ENCODE assay signal across 31 cellular contexts in the genomic region with DNA sequence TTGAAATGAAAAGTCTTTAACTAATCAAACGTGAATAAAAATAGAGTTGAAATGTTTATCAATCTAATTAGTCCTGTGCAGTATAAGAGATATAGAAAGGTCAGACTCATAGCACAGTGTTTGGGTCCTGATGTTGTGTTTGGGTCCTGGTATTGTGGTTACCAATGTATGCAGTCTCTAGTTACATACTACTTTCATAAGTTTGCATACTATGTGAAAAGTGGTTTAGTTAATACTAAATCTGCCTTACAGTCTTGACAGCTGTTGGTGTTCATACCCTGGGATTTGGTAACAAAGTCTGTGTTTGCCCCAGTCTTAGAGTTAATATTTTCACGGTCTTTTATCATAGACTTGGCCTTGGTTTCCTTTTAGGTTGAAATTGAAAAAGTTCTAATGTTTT. TPM values are rescaled to one million over a fixed set of nuclear protein-coding genes. Genes with fewer than 3 reads are reported as not detected.
DNase-seq lines count a peak whose midpoint lies in the region; ATAC-seq and TF ChIP-seq lines count a peak whose summit lies in the region.
"Had no signal": no experiment of that assay in that cellular context is flagged by ENCODE, and none has a peak within 500 bp of the region (broad histone marks: within the 10 kb centered on the region; RNA-seq: fewer than 3 reads in every experiment).

No MANE protein-coding gene starts in this region.

- H3K36me3 ChIP-seq in stomach, result peaks cover 0 to 7% (median 0%) of the 10 kb centered on the region in 4 donors
- H3K36me3 ChIP-seq in transverse colon, result no peaks in the 10 kb centered on the region
- H3K36me3 ChIP-seq: adrenal gland had no signal

- intact Hi-C loops in stomach (cut with DNase I; ENCODE audit: low total_unique reads), result no loop called here
- intact Hi-C loops in activated CD4-positive, alpha-beta T cell treated with anti-CD3 and anti-CD28 coated beads, Interleukin-2, amount 10 ng/mL, durations not matched to agents 24 days and 14 days (cut with micrococcal nuclease), result no loop called here
- intact Hi-C loops in transverse colon (cut with DNase I; ENCODE audit: low total_unique reads), result no loop called here

- H3K27ac Mint-ChIP-seq in activated CD4-positive, alpha-beta T cell treated with anti-CD3 and anti-CD28 coated beads, Interleukin-2, amount 10 ng/mL, durations not matched to agents 24 days and 14 days, result no peak overlapping the region
- H3K27ac Mint-ChIP-seq: activated CD4-positive, alpha-beta memory T cell treated with anti-CD3 and anti-CD28 coated beads for 36 hours; nephron; type B pancreatic cell had no signal

- H3K4me1 ChIP-seq in stomach (no peaks in the 10 kb centered on the region), transverse colon (no peaks in the 10 kb centered on the region)
- H3K4me1 ChIP-seq: adrenal gland, body of pancreas, Caco-2, HAP-1 had no signal

- TF ChIP-seq CTCF in stomach (IDR thresholded peaks at IDR 0.05), result no peak
- no peak for TF ChIP-seq CTCF in transverse colon (IDR thresholded peaks at IDR 0.05)

- no peaks in the 10 kb centered on the region for H3K9me3 ChIP-seq in stomach
- H3K9me3 ChIP-seq in transverse colon, result no peaks in the 10 kb centered on the region
- H3K9me3 ChIP-seq: adrenal gland, body of pancreas, Caco-2, HAP-1 had no signal

- H3K4me3 ChIP-seq in stomach (no peak overlapping the region), transverse colon (no peak overlapping the region)
- H3K4me3 ChIP-seq: adrenal gland, body of pancreas, HAP-1 had no signal

- in situ Hi-C loops in transverse colon (cut with MboI; ENCODE audit: low pct_ligation_motif_present in 1 of 4, low pct_unique_long_range_greater_than_20kb in 1 of 4, low sequenced_read_pairs in 3 of 4), result no loop called here

- no peaks in the 10 kb centered on the region for H3K9me3 Mint-ChIP-seq in activated CD4-positive, alpha-beta T cell treated with anti-CD3 and anti-CD28 coated beads, Interleukin-2, amount 10 ng/mL, durations not matched to agents 24 days and 14 days
- H3K9me3 Mint-ChIP-seq: activated CD4-positive, alpha-beta memory T cell treated with anti-CD3 and anti-CD28 coated beads for 36 hours; central memory CD8-positive, alpha-beta T cell; nephron; type B pancreatic cell had no signal

- ATAC-seq in GM18498 (IDR thresholded peaks at IDR 0.05; ENCODE audit: unreplicated experiment) (peak; percentile 45), GM19397 (IDR thresholded peaks at IDR 0.05; ENCODE audit: unreplicated experiment) (peak; percentile 62), HG02798 (IDR thresholded peaks at IDR 0.05; ENCODE audit: poor library complexity, unreplicated experiment) (peak; percentile 57), HG03139 (IDR thresholded peaks at IDR 0.05; ENCODE audit: unreplicated experiment) (peak; percentile 89)
- ATAC-seq: body of pancreas, esophagus mucosa had no signal

- DNase-seq in stomach (no peak), transverse colon (no peak)
- DNase-seq in activated T-cell treated with anti-CD3 and anti-CD28 coated beads, Interleukin-2, amount 50 U/mL, for 48 hours, result no peak
- DNase-seq in activated CD4-positive, alpha-beta T cell treated with anti-CD3 and anti-CD28 coated beads, Interleukin-2, amount 10 ng/mL, durations not matched to agents 24 days and 14 days, result no peak
- DNase-seq: activated CD4-positive, alpha-beta memory T cell treated with anti-CD3 and anti-CD28 coated beads for 36 hours; activated CD4-positive, CD25-positive, alpha-beta regulatory T cell treated with anti-CD3 and anti-CD28 coated beads, Interleukin-2, amount 50 U/mL, for 72 hours; activated naive CD4-positive, alpha-beta T cell treated with Interleukin-2 at 50 U/mL for 16 hours; adrenal gland; body of pancreas; C1 segment of cervical spinal cord; Caco-2; dermis blood vessel endothelial cell; glutamatergic neuron; IMR-90; mammary epithelial cell; NCI-H446 treated with DMSO at 0.1 percent for 48 hours; NCI-H774; SHP77 treated with DMSO at 0.1 percent for 48 hours; stimulated activated CD4-positive, alpha-beta T cell treated with anti-CD3 and anti-CD28 coated beads, Interleukin-15, amount 100 ng/mL, for 24 hours; stimulated activated CD4-positive, alpha-beta T cell treated with anti-CD3 and anti-CD28 coated beads, Interleukin-4, amount 100 ng/mL, for 4 hours; substantia nigra had no signal

- H3K27me3 ChIP-seq in stomach, result no peaks in the 10 kb centered on the region
- no peaks in the 10 kb centered on the region for H3K27me3 ChIP-seq in transverse colon
- H3K27me3 ChIP-seq: adrenal gland, body of pancreas had no signal

- H3K4me1 Mint-ChIP-seq in activated CD4-positive, alpha-beta T cell treated with anti-CD3 and anti-CD28 coated beads, Interleukin-2, amount 10 ng/mL, durations not matched to agents 24 days and 14 days, result no peaks in the 10 kb centered on the region
- H3K4me1 Mint-ChIP-seq: central memory CD8-positive, alpha-beta T cell; nephron had no signal

- H3K27me3 Mint-ChIP-seq in activated CD4-positive, alpha-beta T cell treated with anti-CD3 and anti-CD28 coated beads, Interleukin-2, amount 10 ng/mL, durations not matched to agents 24 days and 14 days, result no peaks in the 10 kb centered on the region
- H3K27me3 Mint-ChIP-seq: activated CD4-positive, alpha-beta memory T cell treated with anti-CD3 and anti-CD28 coated beads for 36 hours; central memory CD8-positive, alpha-beta T cell; type B pancreatic cell had no signal

- TF ChIP-seq POLR2A in stomach (IDR thresholded peaks at IDR 0.05) (no peak), transverse colon (IDR thresholded peaks at IDR 0.05) (no peak)

- H3K36me3 Mint-ChIP-seq in activated CD4-positive, alpha-beta T cell treated with anti-CD3 and anti-CD28 coated beads, Interleukin-2, amount 10 ng/mL, durations not matched to agents 24 days and 14 days (ENCODE audit: low read depth), result peaks cover 44% of the 10 kb centered on the region

- TF ChIP-seq EP300 in stomach (IDR thresholded peaks at IDR 0.05) (no peak), transverse colon (IDR thresholded peaks at IDR 0.05; ENCODE audit: low read depth) (no peak)

- no peak overlapping the region for H3K4me3 Mint-ChIP-seq in activated CD4-positive, alpha-beta T cell treated with anti-CD3 and anti-CD28 coated beads, Interleukin-2, amount 10 ng/mL, durations not matched to agents 24 days and 14 days
- H3K4me3 Mint-ChIP-seq: activated CD4-positive, alpha-beta memory T cell treated with anti-CD3 and anti-CD28 coated beads for 36 hours; central memory CD8-positive, alpha-beta T cell; nephron; type B pancreatic cell had no signal

- WGBS in stomach, 5 donors, result 53 to 77% (median 75%) methylated on average over 2 of the region's 2 CpGs
- 91% methylated on average over 2 of the region's 2 CpGs for WGBS in transverse colon (ENCODE audit: low coverage in 1 of 2), 2 donors

- H3K27ac ChIP-seq in stomach, result no peak overlapping the region
- H3K27ac ChIP-seq in transverse colon, result no peak overlapping the region
- H3K27ac ChIP-seq: 22Rv1, adrenal gland, body of pancreas had no signal

RNA-seq across cellular contexts. Expression of gene KIF15, which starts 41.7 kb away (rescaled TPM):
- total RNA-seq in stomach (1 to 10 TPM in 4 of 5 donors, under 1 TPM in 1; 0.45 to 9.3 (median 2.3) TPM), transverse colon (10 to 100 TPM in 1 of 4 donors, under 1 TPM in 2, not detected in 1; 0.95 to 11.5 (median 0.96) TPM)
- polyA plus RNA-seq in stomach, result 1 to 10 TPM; 1.2 to 3.1 (median 2.7) TPM
- 26.5 and 28.3 TPM in 2 replicates for total RNA-seq in activated CD4-positive, alpha-beta T cell treated with anti-CD3 and anti-CD28 coated beads, Interleukin-2, amount 10 ng/mL, durations not matched to agents 24 days and 14 days

RNA-seq across cellular contexts. Expression of gene KIAA1143, which starts 41.9 kb away (rescaled TPM):
- total RNA-seq in stomach, result 10 to 100 TPM in 3 of 5 donors, 1 to 10 TPM in 2; 7.5 to 31.0 (median 15.6) TPM
- polyA plus RNA-seq in stomach, result 10 to 100 TPM in 2 of 3 donors, 1 to 10 TPM in 1; 7.9 to 13.0 (median 10.1) TPM
- 40.7 and 47.4 TPM in 2 replicates for total RNA-seq in activated CD4-positive, alpha-beta T cell treated with anti-CD3 and anti-CD28 coated beads, Interleukin-2, amount 10 ng/mL, durations not matched to agents 24 days and 14 days
- 10 to 100 TPM in 2 of 4 donors, 1 to 10 TPM in 2; 5.6 to 18.3 (median 13.7) TPM for total RNA-seq in transverse colon

RNA-seq across cellular contexts. Expression of gene TMEM42, which starts 58.4 kb away (rescaled TPM):
- 10 to 100 TPM in 3 of 5 donors, 1 to 10 TPM in 2; 7.2 to 21.4 (median 12.1) TPM for total RNA-seq in stomach
- 10 to 100 TPM; 16.7 to 20.3 (median 17.6) TPM for polyA plus RNA-seq in stomach
- 11.6 and 13.0 TPM in 2 replicates for total RNA-seq in activated CD4-positive, alpha-beta T cell treated with anti-CD3 and anti-CD28 coated beads, Interleukin-2, amount 10 ng/mL, durations not matched to agents 24 days and 14 days
- 10 to 100 TPM in 3 of 4 donors, not detected in 1; 10.0 to 13.7 (median 12.3) TPM for total RNA-seq in transverse colon
